In genomic region chr5:149979898-149980297, GRCh38 we compare ENCODE assay signal across 33 cellular contexts. TPM values are rescaled to one million over a fixed set of nuclear protein-coding genes. Genes with fewer than 3 reads are reported as not detected.
"Had no signal": no experiment of that assay in that cellular context is flagged by ENCODE, and none has a peak within 500 bp of the region (broad histone marks: within the 10 kb centered on the region; RNA-seq: fewer than 3 reads in every experiment).

No MANE protein-coding gene starts in this region.

- H3K27me3 ChIP-seq: breast epithelium, cardiac muscle cell, colonic mucosa, esophagus squamous epithelium, gastroesophageal sphincter had no signal

- FAIRE-seq: endometrium, endothelial cell of umbilical vein had no signal

- ATAC-seq: activated CD4-positive, CD25-positive, alpha-beta regulatory T cell treated with anti-CD3 and anti-CD28 coated beads, Interleukin-2, amount 50 U/mL, for 24 hours; activated CD8-positive, alpha-beta T cell treated with anti-CD3 and anti-CD28 coated beads for 36 hours; activated T-cell treated with anti-CD3 and anti-CD28 coated beads, Interleukin-2, amount 50 U/mL, for 4 hours; activated T-helper 17 cell treated with anti-CD3 and anti-CD28 coated beads, Interleukin-2, amount 50 U/mL, for 72 hours; gastroesophageal sphincter; T-helper 17 cell had no signal

- H3K36me3 ChIP-seq: colonic mucosa had no signal

- DNase-seq: activated B cell treated with CpG ODN at 0.5 μM for 24 hours; activated CD4-positive, alpha-beta T cell treated with anti-CD3 and anti-CD28 coated beads for 48 hours; activated CD4-positive, alpha-beta T cell treated with anti-CD3 and anti-CD28 coated beads, Interleukin-2, amount 50 U/mL, for 1 hour; activated CD4-positive, alpha-beta T cell treated with anti-CD3 and anti-CD28 coated beads, Interleukin-2, amount 50 U/mL, for 48 hours; activated CD8-positive, alpha-beta memory T cell treated with anti-CD3 and anti-CD28 coated beads for 24 hours; activated CD8-positive, alpha-beta T cell treated with anti-CD3 and anti-CD28 coated beads for 36 hours; activated effector memory CD4-positive, alpha-beta T cell treated with Interleukin-2 at 50 U/mL for 16 hours; activated gamma-delta T cell treated with Interleukin-2 at 50 U/mL for 16 hours; activated naive CD4-positive, alpha-beta T cell treated with anti-CD3 and anti-CD28 coated beads, Interleukin-2, amount 50 U/mL, for 16 hours; activated naive CD4-positive, alpha-beta T cell treated with Interleukin-2 at 50 U/mL for 16 hours; activated T-cell treated with anti-CD3 and anti-CD28 coated beads, Interleukin-2, amount 50 U/mL, for 4 hours; amygdala; aorta; central memory CD4-positive, alpha-beta T cell; cerebellar nuclear complex; colonic mucosa; effector CD8-positive, alpha-beta T cell; esophagus squamous epithelium; foreskin melanocyte; T-helper 1 cell; T-helper 17 cell; T1000; WERI-Rb-1 had no signal

- H3K27ac ChIP-seq: breast epithelium, cardiac muscle cell, colonic mucosa, epithelial cell of prostate, esophagus squamous epithelium, gastroesophageal sphincter, WERI-Rb-1 had no signal

- H3K9me3 ChIP-seq: breast epithelium, colonic mucosa, esophagus squamous epithelium, gastroesophageal sphincter had no signal

- H3K4me3 ChIP-seq: breast epithelium, cardiac muscle cell, colonic mucosa, esophagus squamous epithelium, gastroesophageal sphincter had no signal

- H3K4me1 ChIP-seq: breast epithelium, esophagus squamous epithelium, gastroesophageal sphincter had no signal

RNA-seq across cellular contexts. Expression of gene PDE6A, which starts 35.3 kb away (rescaled TPM):
- total RNA-seq: activated B cell treated with CpG ODN at 0.5 μM for 24 hours; activated CD8-positive, alpha-beta T cell treated with anti-CD3 and anti-CD28 coated beads for 36 hours; activated T-cell treated with anti-CD3 and anti-CD28 coated beads, Interleukin-2, amount 50 U/mL, for 4 hours; activated T-helper 17 cell treated with anti-CD3 and anti-CD28 coated beads, Interleukin-2, amount 50 U/mL, for 72 hours; aorta; cardiac muscle cell; endothelial cell of umbilical vein; glomerular endothelial cell; T-helper 17 cell had no signal
- polyA plus RNA-seq: cardiac muscle cell, endothelial cell of umbilical vein, fibroblast of lung had no signal
